In the genomic region with DNA sequence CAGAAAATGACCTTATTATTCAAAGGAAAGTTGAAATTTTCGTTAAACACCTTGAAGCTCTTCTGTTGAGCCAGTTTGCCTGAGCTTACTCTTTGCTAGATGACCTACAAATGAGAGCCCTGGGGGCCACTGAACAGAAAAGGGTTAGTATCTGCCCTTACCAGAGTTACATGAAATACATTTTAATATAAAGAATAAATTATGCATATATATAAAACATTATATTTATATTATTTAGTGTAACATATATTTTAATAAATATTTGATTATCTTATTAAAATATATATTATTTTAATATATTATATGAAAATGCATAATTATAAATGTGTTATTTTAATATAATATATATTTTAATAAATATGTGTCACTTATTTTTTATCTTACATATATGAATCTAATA, we compare ENCODE assay signal across 26 cellular contexts.
"Had no signal": no experiment of that assay in that cellular context is flagged by ENCODE, and none has a peak within 500 bp of the region (broad histone marks: within the 10 kb centered on the region; RNA-seq: fewer than 3 reads in every experiment).

No MANE protein-coding gene starts in this region.

- DNase-seq: hippocampal formation; left colon; left lung; mesendoderm; mucosa of descending colon; naive thymus-derived CD4-positive, alpha-beta T cell; right lobe of liver; stimulated activated CD4-positive, alpha-beta T cell treated with anti-CD3 and anti-CD28 coated beads, Interleukin-12 subunit alpha, Interleukin-12 subunit beta, amount 100 ng/mL, for 4 hours; stimulated activated CD4-positive, alpha-beta T cell treated with anti-CD3 and anti-CD28 coated beads, Interleukin-15, amount 100 ng/mL, for 24 hours; stimulated activated CD4-positive, alpha-beta T cell treated with anti-CD3 and anti-CD28 coated beads, Interleukin-2, amount 100 ng/mL, for 24 hours; stimulated activated CD4-positive, alpha-beta T cell treated with anti-CD3 and anti-CD28 coated beads, Interleukin-4, amount 100 ng/mL, for 24 hours; stimulated activated naive CD4-positive, alpha-beta T cell; tibial artery; trophoblast cell; upper lobe of right lung had no signal

- H3K4me1 Mint-ChIP-seq: mesothelial cell of epicardium; naive thymus-derived CD4-positive, alpha-beta T cell; stimulated activated effector memory CD8-positive, alpha-beta T cell treated with anti-CD3 and anti-CD28 coated beads, Interleukin-12 subunit alpha, Interleukin-12 subunit beta, amount 100 ng/mL, for 72 hours had no signal

- H3K4me3 Mint-ChIP-seq: mesothelial cell of epicardium; naive thymus-derived CD4-positive, alpha-beta T cell; natural killer cell treated with Interleukin-12 subunit alpha and Interleukin-12 subunit beta and Interleukin-15 and Interleukin-18, amount 100 ng/mL, for 72 hours; stimulated activated effector memory CD8-positive, alpha-beta T cell treated with anti-CD3 and anti-CD28 coated beads, Interleukin-12 subunit alpha, Interleukin-12 subunit beta, amount 100 ng/mL, for 72 hours; stimulated activated naive CD8-positive, alpha-beta T cell treated with anti-CD3 and anti-CD28 coated beads, Interleukin-15, Interleukin-2, amounts not matched to agents 100 ng/mL and 50 ng/mL, for 24 hours had no signal

- H3K36me3 ChIP-seq: left lung, right atrium auricular region, right lobe of liver, suprapubic skin, thoracic aorta, tibial artery, upper lobe of right lung had no signal

- H3K36me3 Mint-ChIP-seq: mesothelial cell of epicardium; naive thymus-derived CD4-positive, alpha-beta T cell; natural killer cell treated with Interleukin-12 subunit alpha and Interleukin-12 subunit beta and Interleukin-15 and Interleukin-18, amount 100 ng/mL, for 72 hours; stimulated activated effector memory CD8-positive, alpha-beta T cell treated with anti-CD3 and anti-CD28 coated beads, Interleukin-12 subunit alpha, Interleukin-12 subunit beta, amount 100 ng/mL, for 72 hours had no signal

- H3K4me1 ChIP-seq: left lung, right atrium auricular region, right lobe of liver, suprapubic skin, tibial artery, upper lobe of right lung had no signal

- H3K9me3 ChIP-seq: right lobe of liver, suprapubic skin, thoracic aorta, tibial artery, upper lobe of right lung had no signal

- H3K27ac ChIP-seq: left lung, right atrium auricular region, right lobe of liver, suprapubic skin, thoracic aorta, tibial artery, upper lobe of right lung had no signal

- H3K4me3 ChIP-seq: left lung, lung, mucosa of descending colon, right atrium auricular region, right lobe of liver, suprapubic skin, thoracic aorta, tibial artery, upper lobe of right lung had no signal

- H3K27ac Mint-ChIP-seq: mesothelial cell of epicardium; naive thymus-derived CD4-positive, alpha-beta T cell; natural killer cell treated with Interleukin-12 subunit alpha and Interleukin-12 subunit beta and Interleukin-15 and Interleukin-18, amount 100 ng/mL, for 72 hours; progenitor cell of endocrine pancreas; stimulated activated effector memory CD8-positive, alpha-beta T cell treated with anti-CD3 and anti-CD28 coated beads, Interleukin-12 subunit alpha, Interleukin-12 subunit beta, amount 100 ng/mL, for 72 hours; stimulated activated naive CD8-positive, alpha-beta T cell treated with anti-CD3 and anti-CD28 coated beads, Interleukin-15, Interleukin-2, amounts not matched to agents 100 ng/mL and 50 ng/mL, for 24 hours had no signal

- ATAC-seq: left colon; left lung; mucosa of descending colon; naive thymus-derived CD4-positive, alpha-beta T cell; natural killer cell treated with Interleukin-12 subunit alpha and Interleukin-12 subunit beta and Interleukin-15 and Interleukin-18, amount 100 ng/mL, for 72 hours; right lobe of liver; stimulated activated effector memory CD8-positive, alpha-beta T cell treated with anti-CD3 and anti-CD28 coated beads, Interleukin-12 subunit alpha, Interleukin-12 subunit beta, amount 100 ng/mL, for 72 hours; upper lobe of right lung had no signal

- H3K27me3 Mint-ChIP-seq: naive thymus-derived CD4-positive, alpha-beta T cell; natural killer cell treated with Interleukin-12 subunit alpha and Interleukin-12 subunit beta and Interleukin-15 and Interleukin-18, amount 100 ng/mL, for 72 hours; stimulated activated naive CD8-positive, alpha-beta T cell treated with anti-CD3 and anti-CD28 coated beads, Interleukin-15, Interleukin-2, amounts not matched to agents 100 ng/mL and 50 ng/mL, for 24 hours had no signal

- FAIRE-seq: keratinocyte, urothelium cell line had no signal

- H3K27me3 ChIP-seq: left lung, right atrium auricular region, right lobe of liver, suprapubic skin, tibial artery, upper lobe of right lung had no signal
